Comparison of ENCODE assay signal across 1 cellular context in the genomic region with DNA sequence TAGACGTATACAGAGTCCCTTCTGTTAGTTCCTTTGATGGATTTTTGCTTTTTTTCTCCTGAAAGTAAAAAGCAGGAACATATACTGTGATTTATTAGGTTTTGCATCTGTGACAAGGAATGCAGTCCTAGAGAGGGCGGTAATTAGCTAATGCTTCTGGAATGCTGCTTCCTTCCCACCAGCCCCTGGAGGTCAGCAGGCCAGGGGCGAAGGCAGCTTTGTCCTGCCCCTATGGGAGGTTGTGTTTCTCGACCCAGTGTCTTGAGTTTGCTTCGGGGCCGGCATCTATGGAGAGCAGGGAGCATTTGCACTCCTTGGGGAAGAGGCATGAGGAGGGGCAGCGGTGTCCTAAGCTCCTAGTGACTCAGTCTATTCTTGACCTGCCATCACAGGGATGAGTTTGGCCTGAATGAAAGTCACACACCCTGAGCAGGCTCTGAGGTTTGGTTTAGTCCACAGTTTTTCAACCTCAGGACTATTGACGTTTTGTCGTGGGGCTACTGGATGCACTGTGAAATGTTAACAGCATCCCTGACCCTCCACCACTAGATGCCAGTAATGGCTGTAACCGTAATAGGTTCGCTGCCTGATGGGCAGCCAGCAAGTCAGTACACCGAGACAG.
TF ChIP-seq lines count a peak whose summit lies in the region.

No MANE protein-coding gene starts in this region.

TF ChIP-seq in HepG2, 621 proteins besides CTCF, POLR2A, EP300 and RAD21 (continued from another document):
- TF ChIP-seq, protein P1, sequence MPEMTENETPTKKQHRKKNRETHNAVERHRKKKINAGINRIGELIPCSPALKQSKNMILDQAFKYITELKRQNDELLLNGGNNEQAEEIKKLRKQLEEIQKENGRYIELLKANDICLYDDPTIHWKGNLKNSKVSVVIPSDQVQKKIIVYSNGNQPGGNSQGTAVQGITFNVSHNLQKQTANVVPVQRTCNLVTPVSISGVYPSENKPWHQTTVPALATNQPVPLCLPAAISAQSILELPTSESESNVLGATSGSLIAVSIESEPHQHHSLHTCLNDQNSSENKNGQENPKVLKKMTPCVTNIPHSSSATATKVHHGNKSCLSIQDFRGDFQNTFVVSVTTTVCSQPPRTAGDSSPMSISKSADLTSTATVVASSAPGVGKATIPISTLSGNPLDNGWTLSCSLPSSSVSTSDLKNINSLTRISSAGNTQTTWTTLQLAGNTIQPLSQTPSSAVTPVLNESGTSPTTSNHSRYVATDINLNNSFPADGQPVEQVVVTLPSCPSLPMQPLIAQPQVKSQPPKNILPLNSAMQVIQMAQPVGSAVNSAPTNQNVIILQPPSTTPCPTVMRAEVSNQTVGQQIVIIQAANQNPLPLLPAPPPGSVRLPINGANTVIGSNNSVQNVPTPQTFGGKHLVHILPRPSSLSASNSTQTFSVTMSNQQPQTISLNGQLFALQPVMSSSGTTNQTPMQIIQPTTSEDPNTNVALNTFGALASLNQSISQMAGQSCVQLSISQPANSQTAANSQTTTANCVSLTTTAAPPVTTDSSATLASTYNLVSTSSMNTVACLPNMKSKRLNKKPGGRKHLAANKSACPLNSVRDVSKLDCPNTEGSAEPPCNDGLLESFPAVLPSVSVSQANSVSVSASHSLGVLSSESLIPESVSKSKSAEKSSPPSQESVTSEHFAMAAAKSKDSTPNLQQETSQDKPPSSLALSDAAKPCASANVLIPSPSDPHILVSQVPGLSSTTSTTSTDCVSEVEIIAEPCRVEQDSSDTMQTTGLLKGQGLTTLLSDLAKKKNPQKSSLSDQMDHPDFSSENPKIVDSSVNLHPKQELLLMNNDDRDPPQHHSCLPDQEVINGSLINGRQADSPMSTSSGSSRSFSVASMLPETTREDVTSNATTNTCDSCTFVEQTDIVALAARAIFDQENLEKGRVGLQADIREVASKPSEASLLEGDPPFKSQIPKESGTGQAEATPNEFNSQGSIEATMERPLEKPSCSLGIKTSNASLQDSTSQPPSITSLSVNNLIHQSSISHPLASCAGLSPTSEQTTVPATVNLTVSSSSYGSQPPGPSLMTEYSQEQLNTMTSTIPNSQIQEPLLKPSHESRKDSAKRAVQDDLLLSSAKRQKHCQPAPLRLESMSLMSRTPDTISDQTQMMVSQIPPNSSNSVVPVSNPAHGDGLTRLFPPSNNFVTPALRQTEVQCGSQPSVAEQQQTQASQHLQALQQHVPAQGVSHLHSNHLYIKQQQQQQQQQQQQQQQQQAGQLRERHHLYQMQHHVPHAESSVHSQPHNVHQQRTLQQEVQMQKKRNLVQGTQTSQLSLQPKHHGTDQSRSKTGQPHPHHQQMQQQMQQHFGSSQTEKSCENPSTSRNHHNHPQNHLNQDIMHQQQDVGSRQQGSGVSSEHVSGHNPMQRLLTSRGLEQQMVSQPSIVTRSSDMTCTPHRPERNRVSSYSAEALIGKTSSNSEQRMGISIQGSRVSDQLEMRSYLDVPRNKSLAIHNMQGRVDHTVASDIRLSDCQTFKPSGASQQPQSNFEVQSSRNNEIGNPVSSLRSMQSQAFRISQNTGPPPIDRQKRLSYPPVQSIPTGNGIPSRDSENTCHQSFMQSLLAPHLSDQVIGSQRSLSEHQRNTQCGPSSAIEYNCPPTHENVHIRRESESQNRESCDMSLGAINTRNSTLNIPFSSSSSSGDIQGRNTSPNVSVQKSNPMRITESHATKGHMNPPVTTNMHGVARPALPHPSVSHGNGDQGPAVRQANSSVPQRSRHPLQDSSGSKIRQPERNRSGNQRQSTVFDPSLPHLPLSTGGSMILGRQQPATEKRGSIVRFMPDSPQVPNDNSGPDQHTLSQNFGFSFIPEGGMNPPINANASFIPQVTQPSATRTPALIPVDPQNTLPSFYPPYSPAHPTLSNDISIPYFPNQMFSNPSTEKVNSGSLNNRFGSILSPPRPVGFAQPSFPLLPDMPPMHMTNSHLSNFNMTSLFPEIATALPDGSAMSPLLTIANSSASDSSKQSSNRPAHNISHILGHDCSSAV (CRISPR knock-in tag; IDR thresholded peaks at IDR 0.05; ENCODE audit: borderline replicate concordance) = no peak
- TF ChIP-seq HNRNPLL (IDR thresholded peaks at IDR 0.05; ENCODE audit: low read depth, low read length, poor library complexity, severe bottlenecking) = no peak
- TF ChIP-seq, protein P2, sequence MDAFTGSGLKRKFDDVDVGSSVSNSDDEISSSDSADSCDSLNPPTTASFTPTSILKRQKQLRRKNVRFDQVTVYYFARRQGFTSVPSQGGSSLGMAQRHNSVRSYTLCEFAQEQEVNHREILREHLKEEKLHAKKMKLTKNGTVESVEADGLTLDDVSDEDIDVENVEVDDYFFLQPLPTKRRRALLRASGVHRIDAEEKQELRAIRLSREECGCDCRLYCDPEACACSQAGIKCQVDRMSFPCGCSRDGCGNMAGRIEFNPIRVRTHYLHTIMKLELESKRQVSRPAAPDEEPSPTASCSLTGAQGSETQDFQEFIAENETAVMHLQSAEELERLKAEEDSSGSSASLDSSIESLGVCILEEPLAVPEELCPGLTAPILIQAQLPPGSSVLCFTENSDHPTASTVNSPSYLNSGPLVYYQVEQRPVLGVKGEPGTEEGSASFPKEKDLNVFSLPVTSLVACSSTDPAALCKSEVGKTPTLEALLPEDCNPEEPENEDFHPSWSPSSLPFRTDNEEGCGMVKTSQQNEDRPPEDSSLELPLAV (CRISPR knock-in tag; conservative IDR thresholded peaks at IDR 0.05; ENCODE audit: low read depth) = no peak
- no peak for TF ChIP-seq FOXP1 (IDR thresholded peaks at IDR 0.05)
- TF ChIP-seq FOXP1 (CRISPR knock-in tag; IDR thresholded peaks at IDR 0.05) = no peak
- TF ChIP-seq SMAD9 (CRISPR knock-in tag; IDR thresholded peaks at IDR 0.05) = no peak
- TF ChIP-seq ZNF747 (CRISPR knock-in tag; IDR thresholded peaks at IDR 0.05; ENCODE audit: borderline replicate concordance) = no peak
- TF ChIP-seq, protein P3, sequence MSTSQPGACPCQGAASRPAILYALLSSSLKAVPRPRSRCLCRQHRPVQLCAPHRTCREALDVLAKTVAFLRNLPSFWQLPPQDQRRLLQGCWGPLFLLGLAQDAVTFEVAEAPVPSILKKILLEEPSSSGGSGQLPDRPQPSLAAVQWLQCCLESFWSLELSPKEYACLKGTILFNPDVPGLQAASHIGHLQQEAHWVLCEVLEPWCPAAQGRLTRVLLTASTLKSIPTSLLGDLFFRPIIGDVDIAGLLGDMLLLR (CRISPR knock-in tag; IDR thresholded peaks at IDR 0.05) = no peak
- TF ChIP-seq ZNF333 (CRISPR knock-in tag; IDR thresholded peaks at IDR 0.05; ENCODE audit: borderline replicate concordance) = no peak
